11 cellular contexts compared by ENCODE assay signal in the genomic region with DNA sequence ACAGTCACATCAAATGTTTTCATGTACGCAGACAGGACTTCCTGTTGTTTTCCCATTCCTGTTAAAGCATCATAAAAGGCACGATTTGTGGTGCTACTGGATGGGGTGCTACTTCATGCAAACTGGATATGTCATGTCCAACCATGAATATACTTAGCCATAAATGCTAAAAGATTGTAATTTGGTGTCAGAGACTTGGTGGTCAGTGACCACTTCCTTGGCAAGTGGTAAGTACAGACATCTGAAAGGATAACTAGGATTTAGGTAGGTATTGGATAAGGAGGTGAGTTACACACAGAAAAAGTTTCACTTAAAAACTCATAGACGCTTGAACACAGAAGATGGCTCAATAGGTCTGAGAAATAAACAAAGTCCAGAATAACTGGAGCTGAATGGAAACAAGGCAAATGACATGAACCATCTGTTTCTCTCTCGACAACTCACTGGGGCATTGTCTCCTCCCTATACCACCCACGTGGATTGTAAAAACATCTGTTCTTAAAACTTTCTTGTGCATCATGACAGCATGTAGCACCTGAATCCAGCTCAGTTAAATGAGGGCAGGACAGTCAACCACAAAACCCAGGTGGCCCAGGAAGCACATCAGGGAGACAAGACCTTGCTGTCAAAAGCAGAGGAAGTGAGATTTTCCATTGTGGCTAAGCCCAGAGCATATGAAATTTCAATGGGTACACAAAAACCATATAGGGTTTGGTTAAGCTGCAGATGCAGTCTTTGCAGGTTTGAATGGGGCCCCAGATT. TPM values are rescaled to one million over a fixed set of nuclear protein-coding genes. Genes with fewer than 3 reads are reported as not detected.
A peak's percentile ranks its signal among the peaks of the same experiment; 100 is the strongest.
DNase-seq lines count a peak whose midpoint lies in the region; ATAC-seq lines count a peak whose summit lies in the region.
"Had no signal": no experiment of that assay in that cellular context is flagged by ENCODE, and none has a peak within 500 bp of the region (broad histone marks: within the 10 kb centered on the region; RNA-seq: fewer than 3 reads in every experiment).

No MANE protein-coding gene starts in this region.

- H3K36me3 Mint-ChIP-seq in naive thymus-derived CD4-positive, alpha-beta T cell, result peaks cover 0 to 8% (median 0%) of the 10 kb centered on the region in 5 donors

- H3K4me1 Mint-ChIP-seq in naive thymus-derived CD4-positive, alpha-beta T cell, result peaks cover 28 to 52% (median 42%) of the 10 kb centered on the region in 7 donors

- H3K4me3 ChIP-seq in SJCRH30, result no peak overlapping the region
- no peak overlapping the region for H3K4me3 ChIP-seq in naive thymus-derived CD4-positive, alpha-beta T cell (ENCODE audit: low read length)

- no peaks in the 10 kb centered on the region for H3K36me3 ChIP-seq in SJCRH30
- H3K36me3 ChIP-seq in naive thymus-derived CD4-positive, alpha-beta T cell (ENCODE audit: control insufficient read depth in 2 of 3, insufficient read depth in 3 of 3, low read length in 3 of 3), result no peaks in the 10 kb centered on the region

- no peaks in the 10 kb centered on the region for H3K27me3 ChIP-seq in SJCRH30
- H3K27me3 ChIP-seq in naive thymus-derived CD4-positive, alpha-beta T cell (ENCODE audit: control insufficient read depth in 2 of 2, insufficient read depth in 2 of 2, low read length in 2 of 2), result no peaks in the 10 kb centered on the region

- peak overlapping the region in 8 of 9 donors; percentile 67 to 90 (median 80) for H3K27ac Mint-ChIP-seq in naive thymus-derived CD4-positive, alpha-beta T cell

- CTCF ChIA-PET in naive thymus-derived CD4-positive, alpha-beta T cell (lab: Charles Lee), result interaction anchor here (0.8 to 2.2 kb wide), 8 partner anchors 8 to 286 kb away, joined by 3 to 11 read pairs (median 4); no protein-coding TSS in a partner anchor

- peak overlapping the region; percentile 55 for H3K27ac ChIP-seq in SJCRH30
- H3K27ac ChIP-seq in naive thymus-derived CD4-positive, alpha-beta T cell (ENCODE audit: low read depth, low read length), result no peak overlapping the region

- H3K9me3 Mint-ChIP-seq in naive thymus-derived CD4-positive, alpha-beta T cell, result peaks cover 0 to 2% (median 0%) of the 10 kb centered on the region in 11 donors
- H3K9me3 Mint-ChIP-seq: nephron had no signal

- H3K27me3 Mint-ChIP-seq in naive thymus-derived CD4-positive, alpha-beta T cell, result peaks cover 0 to 57% (median 0%) of the 10 kb centered on the region in 5 donors

- intact Hi-C loops in naive thymus-derived CD4-positive, alpha-beta T cell (cut with micrococcal nuclease), result loop anchor here in 1 of 2 donors (5.0 kb wide), 1 partner anchor 48 kb away; no protein-coding TSS in a partner anchor

- DNase-seq in SJCRH30 (peak; percentile 80 to 92), hypothalamus (lab: John Stamatoyannopoulos, UW) (no peak), dermis blood vessel endothelial cell (no peak), LoVo (ENCODE audit: low spot score) (no peak)
- DNase-seq in naive thymus-derived CD4-positive, alpha-beta T cell, result peak in 8 of 9 donors; percentile 24 to 56 (median 40)
- DNase-seq: stimulated activated naive CD4-positive, alpha-beta T cell treated with Interleukin-2 at 50 U/mL for 16 hours had no signal

- ATAC-seq in GM19023 (IDR thresholded peaks at IDR 0.05; ENCODE audit: unreplicated experiment) (peak; percentile 75), HG02623 (IDR thresholded peaks at IDR 0.05; ENCODE audit: unreplicated experiment) (peak; percentile 73), HG03097 (IDR thresholded peaks at IDR 0.05; ENCODE audit: low FRiP score, unreplicated experiment) (no peak)
- peak; percentile 63 for ATAC-seq in naive thymus-derived CD4-positive, alpha-beta T cell

- peak overlapping the region in 9 of 10 donors; percentile 4 to 61 (median 41) for H3K4me3 Mint-ChIP-seq in naive thymus-derived CD4-positive, alpha-beta T cell
- H3K4me3 Mint-ChIP-seq: nephron had no signal

- peaks cover 40% of the 10 kb centered on the region for H3K4me1 ChIP-seq in SJCRH30
- H3K4me1 ChIP-seq in naive thymus-derived CD4-positive, alpha-beta T cell (ENCODE audit: control insufficient read depth in 2 of 2, insufficient read depth in 2 of 2, low read length in 2 of 2), result peaks cover 32% of the 10 kb centered on the region in 2 donors

- H3K9me3 ChIP-seq in SJCRH30 (replicated peaks), result no peaks in the 10 kb centered on the region; the same call in 1 of the 2 replicates
- no peaks in the 10 kb centered on the region for H3K9me3 ChIP-seq in naive thymus-derived CD4-positive, alpha-beta T cell (ENCODE audit: control insufficient read depth in 2 of 3, low read length in 3 of 3)

- POLR2A ChIA-PET in naive thymus-derived CD4-positive, alpha-beta T cell (lab: Charles Lee), result interaction anchor here (0.6 to 1.7 kb wide), 6 partner anchors 12 to 49 kb away, joined by 3 to 7 read pairs (median 4); no protein-coding TSS in a partner anchor

RNA-seq across cellular contexts. Expression of a gene that starts 22.1 kb away (rescaled TPM):
- total RNA-seq in SJCRH30 (2014; rRNA removed; shearing (Covaris generic)), result 0.94 and 1.0 TPM in 2 replicates
- 10 to 100 TPM in 2 of 5 experiments, not detected in 3; 12.3 to 16.0 TPM for total RNA-seq in naive thymus-derived CD4-positive, alpha-beta T cell
- polyA plus RNA-seq in naive thymus-derived CD4-positive, alpha-beta T cell, result under 1 TPM in 1 of 2 donors, not detected in 1; 0.53 TPM
- total RNA-seq in dermis blood vessel endothelial cell, result not detected in 2 replicates
- total RNA-seq: fibroblast of lung had no signal
- polyA plus RNA-seq: fibroblast of lung had no signal

Comparison
In these comparisons a context has a peak if more than half of its experiments do, and no peak if none do; other contexts are left out.
1. DNase-seq: peak in SJCRH30 (2 of 2) and naive thymus-derived CD4-positive, alpha-beta T cell (8 of 9); none in hypothalamus (0 of 51), dermis blood vessel endothelial cell (single experiment) and LoVo (single experiment).